ENCODE assay signal across 26 cellular contexts in the genomic region with DNA sequence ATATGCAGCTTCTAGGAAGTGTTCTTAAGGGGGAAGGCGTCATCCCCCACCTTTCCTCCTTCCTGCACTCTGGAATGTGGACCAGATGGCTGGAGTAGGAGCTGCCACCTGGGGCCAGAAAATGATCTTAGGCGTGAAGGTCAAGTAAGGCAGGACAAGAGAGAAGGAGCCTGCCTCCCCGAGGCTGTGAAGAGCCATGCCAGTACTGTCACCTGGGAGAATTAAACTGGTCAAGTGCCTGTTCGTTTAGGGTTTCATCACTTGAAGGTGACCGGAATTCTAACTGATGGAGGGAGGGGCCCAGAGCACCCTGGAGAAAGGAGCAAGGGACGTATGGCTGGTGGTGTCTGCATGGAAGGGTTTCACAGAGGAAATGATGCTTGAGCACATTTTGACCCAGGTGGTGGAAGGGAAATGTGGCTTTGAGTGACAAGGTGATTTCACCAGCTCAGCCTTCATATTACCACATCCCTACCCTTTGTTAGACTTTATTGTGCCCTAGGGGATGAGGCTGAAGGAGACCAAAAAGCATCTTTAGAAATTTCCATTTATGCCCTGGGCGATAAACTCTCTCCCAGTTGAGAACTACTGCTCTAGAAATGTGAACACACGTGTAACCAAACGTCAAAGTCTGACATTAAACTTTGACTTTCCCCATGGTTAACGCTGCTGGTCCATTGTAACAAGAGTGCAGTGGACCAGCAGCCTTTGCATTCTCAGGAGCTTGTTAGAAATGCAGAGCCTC. TPM values are rescaled to one million over a fixed set of nuclear protein-coding genes. Genes with fewer than 3 reads are reported as not detected.
DNase-seq lines count a peak whose midpoint lies in the region; ATAC-seq and TF ChIP-seq lines count a peak whose summit lies in the region.
"Had no signal": no experiment of that assay in that cellular context is flagged by ENCODE, and none has a peak within 500 bp of the region (broad histone marks: within the 10 kb centered on the region; RNA-seq: fewer than 3 reads in every experiment).

No MANE protein-coding gene starts in this region.

- H3K27me3 Mint-ChIP-seq in activated naive CD4-positive, alpha-beta T cell treated with anti-CD3 and anti-CD28 coated beads, Interleukin-2, amount 50 U/mL, for 24 hours, result no peaks in the 10 kb centered on the region
- no peaks in the 10 kb centered on the region for H3K27me3 Mint-ChIP-seq in activated naive CD4-positive, alpha-beta T cell treated with anti-CD3 and anti-CD28 coated beads, Interleukin-2, amount 10 ng/mL, durations not matched to agents 7 days and 5 days
- H3K27me3 Mint-ChIP-seq in T-helper 17 cell (no peaks in the 10 kb centered on the region), endothelial cell (ENCODE audit: unreplicated experiment) (peaks cover 5% of the 10 kb centered on the region)

- DNase-seq in activated naive CD4-positive, alpha-beta T cell treated with anti-CD3 and anti-CD28 coated beads, Interleukin-2, amount 10 ng/mL, durations not matched to agents 7 days and 5 days, result no peak
- no peak for DNase-seq in T-helper 17 cell
- no peak for DNase-seq in endothelial cell (ENCODE audit: low spot score)
- no peak for DNase-seq in stimulated activated effector memory CD8-positive, alpha-beta T cell treated with anti-CD3 and anti-CD28 coated beads, Interleukin-12 subunit alpha, Interleukin-12 subunit beta, amount 100 ng/mL, for 72 hours (ENCODE audit: low spot score in 2 of 2)
- DNase-seq in RKO (ENCODE audit: low spot score), result no peak
- DNase-seq: activated effector memory CD4-positive, alpha-beta T cell treated with Interleukin-2 at 50 U/mL for 16 hours; amygdala; C1 segment of cervical spinal cord; effector CD4-positive, alpha-beta T cell; erythroblast; glutamatergic neuron; left ventricle myocardium superior; midbrain; NCI-H1436; NCI-H345; OCI-M1; pancreas; SK-N-SH; testis had no signal

- CTCF ChIA-PET in activated naive CD4-positive, alpha-beta T cell treated with anti-CD3 and anti-CD28 coated beads, Interleukin-2, amount 10 ng/mL, durations not matched to agents 7 days and 5 days (lab: Charles Lee), result no interaction called here

- no peak overlapping the region for H3K4me3 Mint-ChIP-seq in activated naive CD4-positive, alpha-beta T cell treated with anti-CD3 and anti-CD28 coated beads, Interleukin-2, amount 50 U/mL, for 24 hours
- no peak overlapping the region for H3K4me3 Mint-ChIP-seq in activated naive CD4-positive, alpha-beta T cell treated with anti-CD3 and anti-CD28 coated beads, Interleukin-2, amount 10 ng/mL, durations not matched to agents 7 days and 5 days
- no peak overlapping the region for H3K4me3 Mint-ChIP-seq in T-helper 17 cell
- peak overlapping the region; percentile 60 for H3K4me3 Mint-ChIP-seq in endothelial cell (ENCODE audit: unreplicated experiment)
- peak overlapping the region; percentile 32 for H3K4me3 Mint-ChIP-seq in stimulated activated effector memory CD8-positive, alpha-beta T cell treated with anti-CD3 and anti-CD28 coated beads, Interleukin-12 subunit alpha, Interleukin-12 subunit beta, amount 100 ng/mL, for 72 hours
- H3K4me3 Mint-ChIP-seq: nephron; T-helper 1 cell treated with Interleukin-12 subunit alpha and Interleukin-12 subunit beta and Interleukin-4 antibody, amounts not matched to agents 30 μg/mL and 1 μg/mL, for 36 hours had no signal

- no peak for TF ChIP-seq CTCF in endothelial cell (IDR thresholded peaks at IDR 0.05; ENCODE audit: unreplicated experiment)

- H3K9me3 Mint-ChIP-seq in activated naive CD4-positive, alpha-beta T cell treated with anti-CD3 and anti-CD28 coated beads, Interleukin-2, amount 50 U/mL, for 24 hours, result no peaks in the 10 kb centered on the region
- no peaks in the 10 kb centered on the region for H3K9me3 Mint-ChIP-seq in activated naive CD4-positive, alpha-beta T cell treated with anti-CD3 and anti-CD28 coated beads, Interleukin-2, amount 10 ng/mL, durations not matched to agents 7 days and 5 days
- no peaks in the 10 kb centered on the region for H3K9me3 Mint-ChIP-seq in endothelial cell (ENCODE audit: unreplicated experiment)
- no peaks in the 10 kb centered on the region for H3K9me3 Mint-ChIP-seq in stimulated activated effector memory CD8-positive, alpha-beta T cell treated with anti-CD3 and anti-CD28 coated beads, Interleukin-12 subunit alpha, Interleukin-12 subunit beta, amount 100 ng/mL, for 72 hours
- H3K9me3 Mint-ChIP-seq: nephron; T-helper 1 cell treated with Interleukin-12 subunit alpha and Interleukin-12 subunit beta and Interleukin-4 antibody, amounts not matched to agents 30 μg/mL and 1 μg/mL, for 36 hours had no signal

- H3K27ac Mint-ChIP-seq in activated naive CD4-positive, alpha-beta T cell treated with anti-CD3 and anti-CD28 coated beads, Interleukin-2, amount 50 U/mL, for 24 hours, result peak overlapping the region; percentile 86
- no peak overlapping the region for H3K27ac Mint-ChIP-seq in activated naive CD4-positive, alpha-beta T cell treated with anti-CD3 and anti-CD28 coated beads, Interleukin-2, amount 10 ng/mL, durations not matched to agents 7 days and 5 days
- H3K27ac Mint-ChIP-seq in T-helper 17 cell, result peak overlapping the region; percentile 73
- H3K27ac Mint-ChIP-seq in endothelial cell (ENCODE audit: unreplicated experiment), result peak overlapping the region; percentile 17
- H3K27ac Mint-ChIP-seq in stimulated activated effector memory CD8-positive, alpha-beta T cell treated with anti-CD3 and anti-CD28 coated beads, Interleukin-12 subunit alpha, Interleukin-12 subunit beta, amount 100 ng/mL, for 72 hours, result peak overlapping the region; percentile 93
- H3K27ac Mint-ChIP-seq: nephron had no signal

- ATAC-seq in T-helper 17 cell (no peak), GM19324 (IDR thresholded peaks at IDR 0.05; ENCODE audit: low FRiP score, unreplicated experiment) (no peak), HG03521 (IDR thresholded peaks at IDR 0.05; ENCODE audit: unreplicated experiment) (no peak)
- ATAC-seq in stimulated activated effector memory CD8-positive, alpha-beta T cell treated with anti-CD3 and anti-CD28 coated beads, Interleukin-12 subunit alpha, Interleukin-12 subunit beta, amount 100 ng/mL, for 72 hours, result peak; percentile 41
- ATAC-seq: left ventricle myocardium superior, pancreas had no signal

- no peaks in the 10 kb centered on the region for H3K9me3 ChIP-seq in T-helper 17 cell (ENCODE audit: control insufficient read depth, low read length, poor library complexity, severe bottlenecking)
- H3K9me3 ChIP-seq: HAP-1, pancreas, right atrium auricular region, SK-N-SH, testis had no signal

- peaks cover 5% of the 10 kb centered on the region for H3K4me1 Mint-ChIP-seq in activated naive CD4-positive, alpha-beta T cell treated with anti-CD3 and anti-CD28 coated beads, Interleukin-2, amount 50 U/mL, for 24 hours
- no peaks in the 10 kb centered on the region for H3K4me1 Mint-ChIP-seq in activated naive CD4-positive, alpha-beta T cell treated with anti-CD3 and anti-CD28 coated beads, Interleukin-2, amount 10 ng/mL, durations not matched to agents 7 days and 5 days
- H3K4me1 Mint-ChIP-seq in T-helper 17 cell, result peaks cover 5% of the 10 kb centered on the region
- H3K4me1 Mint-ChIP-seq in endothelial cell (ENCODE audit: unreplicated experiment), result no peaks in the 10 kb centered on the region
- peaks cover 40% of the 10 kb centered on the region for H3K4me1 Mint-ChIP-seq in stimulated activated effector memory CD8-positive, alpha-beta T cell treated with anti-CD3 and anti-CD28 coated beads, Interleukin-12 subunit alpha, Interleukin-12 subunit beta, amount 100 ng/mL, for 72 hours
- H3K4me1 Mint-ChIP-seq: nephron had no signal

- H3K36me3 Mint-ChIP-seq in activated naive CD4-positive, alpha-beta T cell treated with anti-CD3 and anti-CD28 coated beads, Interleukin-2, amount 50 U/mL, for 24 hours, result peaks cover 24% of the 10 kb centered on the region
- peaks cover 66% of the 10 kb centered on the region for H3K36me3 Mint-ChIP-seq in activated naive CD4-positive, alpha-beta T cell treated with anti-CD3 and anti-CD28 coated beads, Interleukin-2, amount 10 ng/mL, durations not matched to agents 7 days and 5 days
- H3K36me3 Mint-ChIP-seq in T-helper 17 cell (ENCODE audit: low read depth) (peaks cover 8% of the 10 kb centered on the region), endothelial cell (ENCODE audit: low read depth, unreplicated experiment) (peaks cover 61% of the 10 kb centered on the region)
- H3K36me3 Mint-ChIP-seq in stimulated activated effector memory CD8-positive, alpha-beta T cell treated with anti-CD3 and anti-CD28 coated beads, Interleukin-12 subunit alpha, Interleukin-12 subunit beta, amount 100 ng/mL, for 72 hours, result peaks cover 76% of the 10 kb centered on the region

RNA-seq across cellular contexts. Expression of a gene that starts 37.5 kb away (rescaled TPM):
- total RNA-seq in T-helper 17 cell (100 to 1,000 TPM; 173 to 180 TPM), endothelial cell (ENCODE audit: unreplicated experiment) (302 TPM)

RNA-seq across cellular contexts. Expression of a gene that starts 42.0 kb away (rescaled TPM):
- total RNA-seq in T-helper 17 cell, result 10 to 100 TPM; 31.1 to 36.0 TPM
- 16.4 TPM for total RNA-seq in endothelial cell (ENCODE audit: unreplicated experiment)

RNA-seq across cellular contexts. Expression of a gene that starts 55.9 kb away (rescaled TPM):
- total RNA-seq in T-helper 17 cell, result 10 to 100 TPM; 18.9 to 21.2 TPM
- 15.4 TPM for total RNA-seq in endothelial cell (ENCODE audit: unreplicated experiment)

Comparison
In these comparisons a context has a peak if more than half of its experiments do, and no peak if none do; other contexts are left out.
1. H3K4me3 Mint-ChIP-seq: peak in endothelial cell (single experiment) and stimulated activated effector memory CD8-positive, alpha-beta T cell treated with anti-CD3 and anti-CD28 coated beads, Interleukin-12 subunit alpha, Interleukin-12 subunit beta, amount 100 ng/mL, for 72 hours (single experiment); none in activated naive CD4-positive, alpha-beta T cell treated with anti-CD3 and anti-CD28 coated beads, Interleukin-2, amount 50 U/mL, for 24 hours (single experiment), activated naive CD4-positive, alpha-beta T cell treated with anti-CD3 and anti-CD28 coated beads, Interleukin-2, amount 10 ng/mL, durations not matched to agents 7 days and 5 days (single experiment) and T-helper 17 cell (single experiment).